Comparison of ENCODE assay signal across 35 cellular contexts in the genomic region with DNA sequence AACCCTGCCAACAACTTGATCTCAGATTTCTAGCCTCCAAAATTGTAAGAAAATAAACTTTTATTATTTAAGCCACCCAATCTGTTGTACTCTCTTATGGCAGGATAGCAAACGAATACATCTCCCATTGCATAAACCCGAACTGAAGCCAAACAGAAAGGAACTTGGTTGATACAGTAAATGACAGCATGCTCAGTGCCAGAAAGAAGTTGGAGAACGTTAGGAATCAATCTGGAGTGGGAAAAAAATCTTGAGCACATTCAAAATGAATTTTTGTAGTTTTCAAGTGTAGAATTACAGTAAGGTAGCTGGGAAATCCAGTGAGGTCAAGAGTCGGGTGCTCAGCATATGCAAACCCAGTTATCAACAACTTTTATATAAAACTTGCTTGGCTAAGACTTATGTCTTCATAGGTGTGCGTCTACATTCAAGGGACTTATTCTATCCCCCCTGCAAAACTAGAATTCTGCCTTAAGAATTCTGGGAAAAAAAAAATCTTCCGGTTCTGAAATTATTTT.
"Had no signal": no experiment of that assay in that cellular context is flagged by ENCODE, and none has a peak within 500 bp of the region (broad histone marks: within the 10 kb centered on the region; RNA-seq: fewer than 3 reads in every experiment).

No MANE protein-coding gene starts in this region.

- H3K27ac Mint-ChIP-seq: activated B cell treated with CpG ODN at 0.5 μM for 24 hours; activated CD4-positive, alpha-beta memory T cell treated with anti-CD3 and anti-CD28 coated beads, Interleukin-2, amount 10 ng/mL, durations not matched to agents 7 days and 5 days; activated CD8-positive, alpha-beta memory T cell treated with anti-CD3 and anti-CD28 coated beads, Interleukin-2, amount 10 ng/mL, durations not matched to agents 7 days and 5 days; activated naive CD4-positive, alpha-beta T cell treated with anti-CD3 and anti-CD28 coated beads, Interleukin-2, amount 50 U/mL, for 24 hours; activated naive CD8-positive, alpha-beta T cell treated with anti-CD3 and anti-CD28 coated beads, Interleukin-2, amount 10 ng/mL, durations not matched to agents 7 days and 5 days had no signal

- H3K4me1 ChIP-seq: body of pancreas, breast epithelium had no signal

- H2AFZ ChIP-seq: PC-9 had no signal

- H3K27me3 Mint-ChIP-seq: activated B cell treated with CpG ODN at 0.5 μM for 24 hours; activated CD4-positive, alpha-beta memory T cell treated with anti-CD3 and anti-CD28 coated beads, Interleukin-2, amount 10 ng/mL, durations not matched to agents 7 days and 5 days; activated CD8-positive, alpha-beta memory T cell treated with anti-CD3 and anti-CD28 coated beads, Interleukin-2, amount 10 ng/mL, durations not matched to agents 7 days and 5 days; activated naive CD4-positive, alpha-beta T cell treated with anti-CD3 and anti-CD28 coated beads, Interleukin-2, amount 50 U/mL, for 24 hours; activated naive CD8-positive, alpha-beta T cell treated with anti-CD3 and anti-CD28 coated beads, Interleukin-2, amount 10 ng/mL, durations not matched to agents 7 days and 5 days had no signal

- H3K9ac ChIP-seq: KMS-11 had no signal

- H3K4me1 Mint-ChIP-seq: activated B cell treated with CpG ODN at 0.5 μM for 24 hours; activated CD4-positive, alpha-beta memory T cell treated with anti-CD3 and anti-CD28 coated beads, Interleukin-2, amount 10 ng/mL, durations not matched to agents 7 days and 5 days; activated CD8-positive, alpha-beta memory T cell treated with anti-CD3 and anti-CD28 coated beads, Interleukin-2, amount 10 ng/mL, durations not matched to agents 7 days and 5 days; activated naive CD4-positive, alpha-beta T cell treated with anti-CD3 and anti-CD28 coated beads, Interleukin-2, amount 50 U/mL, for 24 hours; activated naive CD8-positive, alpha-beta T cell treated with anti-CD3 and anti-CD28 coated beads, Interleukin-2, amount 10 ng/mL, durations not matched to agents 7 days and 5 days had no signal

- H3K9me3 ChIP-seq: body of pancreas, breast epithelium had no signal

- H3K36me3 Mint-ChIP-seq: activated CD8-positive, alpha-beta memory T cell treated with anti-CD3 and anti-CD28 coated beads, Interleukin-2, amount 10 ng/mL, durations not matched to agents 7 days and 5 days; activated naive CD4-positive, alpha-beta T cell treated with anti-CD3 and anti-CD28 coated beads, Interleukin-2, amount 50 U/mL, for 24 hours; activated naive CD8-positive, alpha-beta T cell treated with anti-CD3 and anti-CD28 coated beads, Interleukin-2, amount 10 ng/mL, durations not matched to agents 7 days and 5 days had no signal

- H3K4me2 ChIP-seq: KMS-11, PC-9 had no signal

- ATAC-seq: activated CD8-positive, alpha-beta memory T cell treated with anti-CD3 and anti-CD28 coated beads, Interleukin-2, amount 10 ng/mL, durations not matched to agents 7 days and 5 days; body of pancreas; Right ventricle myocardium inferior; SK-N-SH treated with all-trans-retinoic acid at 6 μM for 48 hours had no signal

- H3K4me3 ChIP-seq: body of pancreas, breast epithelium, PC-9 had no signal

- H3K27ac ChIP-seq: body of pancreas, breast epithelium, KMS-11, PC-9, RWPE1, VCaP had no signal

- H3K9me3 Mint-ChIP-seq: activated B cell treated with CpG ODN at 0.5 μM for 24 hours; activated CD4-positive, alpha-beta memory T cell treated with anti-CD3 and anti-CD28 coated beads, Interleukin-2, amount 10 ng/mL, durations not matched to agents 7 days and 5 days; activated naive CD8-positive, alpha-beta T cell treated with anti-CD3 and anti-CD28 coated beads, Interleukin-2, amount 10 ng/mL, durations not matched to agents 7 days and 5 days had no signal

- H3K27me3 ChIP-seq: body of pancreas, breast epithelium had no signal

- H3K4me3 Mint-ChIP-seq: activated B cell treated with CpG ODN at 0.5 μM for 24 hours; activated CD4-positive, alpha-beta memory T cell treated with anti-CD3 and anti-CD28 coated beads, Interleukin-2, amount 10 ng/mL, durations not matched to agents 7 days and 5 days; activated CD8-positive, alpha-beta memory T cell treated with anti-CD3 and anti-CD28 coated beads, Interleukin-2, amount 10 ng/mL, durations not matched to agents 7 days and 5 days; activated naive CD4-positive, alpha-beta T cell treated with anti-CD3 and anti-CD28 coated beads, Interleukin-2, amount 50 U/mL, for 24 hours; activated naive CD8-positive, alpha-beta T cell treated with anti-CD3 and anti-CD28 coated beads, Interleukin-2, amount 10 ng/mL, durations not matched to agents 7 days and 5 days had no signal

- DNase-seq: activated B cell treated with CpG ODN at 0.5 μM for 24 hours; activated CD4-positive, alpha-beta memory T cell treated with anti-CD3 and anti-CD28 coated beads, Interleukin-2, amount 10 ng/mL, durations not matched to agents 7 days and 5 days; activated CD4-positive, alpha-beta T cell treated with anti-CD3 and anti-CD28 coated beads for 4 hours; activated CD4-positive, alpha-beta T cell treated with anti-CD3 and anti-CD28 coated beads, Interleukin-2, amount 50 U/mL, for 1 hour; activated CD4-positive, CD25-positive, alpha-beta regulatory T cell treated with anti-CD3 and anti-CD28 coated beads, Interleukin-2, amount 50 U/mL, for 72 hours; activated CD8-positive, alpha-beta memory T cell treated with anti-CD3 and anti-CD28 coated beads for 24 hours; activated CD8-positive, alpha-beta memory T cell treated with anti-CD3 and anti-CD28 coated beads, Interleukin-2, amount 10 ng/mL, durations not matched to agents 7 days and 5 days; activated CD8-positive, alpha-beta memory T cell treated with anti-CD3 and anti-CD28 coated beads, Interleukin-2, amount 50 U/mL, for 48 hours; activated effector memory CD4-positive, alpha-beta T cell treated with Interleukin-2 at 50 U/mL for 16 hours; activated naive CD8-positive, alpha-beta T cell treated with anti-CD3 and anti-CD28 coated beads, Interleukin-2, amount 10 ng/mL, durations not matched to agents 7 days and 5 days; activated T-cell treated with anti-CD3 and anti-CD28 coated beads, Interleukin-2, amount 50 U/mL, for 48 hours; amygdala; body of pancreas; MM.1S; MV-4-11; NCI-H1092; NCI-H1436 treated with DMSO at 0.1 percent for 48 hours; NCI-H1694 treated with DMSO at 0.1 percent for 48 hours; NCI-H2029; NCI-H345; NCI-H524 treated with DMSO at 0.1 percent for 48 hours; NK-92 treated with Interleukin-12 subunit alpha and Interleukin-12 subunit beta, amount 100 ng/mL, for 24 hours; PC-9; SIG-M5; SW 1271; T-helper 1 cell; T-helper 2 cell; T-helper 9 cell had no signal

- H3K36me3 ChIP-seq: breast epithelium had no signal
